ENCODE assay signal across 8 cellular contexts in genomic region chr2:85578243-85579180, GRCh38. TPM values are rescaled to one million over a fixed set of nuclear protein-coding genes. Genes with fewer than 3 reads are reported as not detected.
DNase-seq lines count a peak whose midpoint lies in the region; ATAC-seq, FAIRE-seq and TF ChIP-seq lines count a peak whose summit lies in the region.

No MANE protein-coding gene starts in this region.

- H2BK20ac ChIP-seq in H1 (ENCODE audit: low read length), result no peak overlapping the region

- TF ChIP-seq CTCF in Panc1 (IDR thresholded peaks at IDR 0.05) (no peak), H1 (IDR thresholded peaks at IDR 0.05; ENCODE audit: control extremely low read depth in 1 of 3, insufficient read depth in 1 of 3, low read depth in 1 of 3, low read length in 3 of 3) (no peak)

- FAIRE-seq in H1 (lab: Jason Lieb, UNC), result no peak

- H3K27me3 ChIP-seq in Panc1 (ENCODE audit: control insufficient read depth, insufficient read depth, low read length) (no peaks in the 10 kb centered on the region), H1 (replicated peaks in 1 of 4; ENCODE audit: control insufficient read depth in 3 of 4, extremely low read depth in 1 of 4, insufficient read depth in 3 of 4, low read length in 3 of 4) (peaks cover 0 to 9% (median 3%) of the 10 kb centered on the region in 4 experiments; a peak in 5 of 7 replicates), muscle layer of duodenum (ENCODE audit: low read depth, low read length) (no peaks in the 10 kb centered on the region)

- H2BK120ac ChIP-seq in H1 (replicated peaks; ENCODE audit: low read depth, low read length), result no peak overlapping the region

- H3K9ac ChIP-seq in H1 (replicated peaks in 1 of 4; ENCODE audit: extremely low read depth in 1 of 4, low read depth in 3 of 4, low read length in 3 of 4), result no peak overlapping the region

- no peak overlapping the region for H4K8ac ChIP-seq in H1 (ENCODE audit: extremely low read depth, insufficient read depth, low read length)

- no peak overlapping the region for H3K4ac ChIP-seq in H1 (replicated peaks; ENCODE audit: insufficient read length, low read depth, low read length)

- H3K9me3 ChIP-seq in Panc1 (ENCODE audit: control insufficient read depth, insufficient read depth, low read depth, low read length), result no peaks in the 10 kb centered on the region
- no peaks in the 10 kb centered on the region for H3K9me3 ChIP-seq in H1 (ENCODE audit: insufficient read depth in 2 of 2, low read depth in 1 of 2, low read length in 1 of 2)
- no peaks in the 10 kb centered on the region for H3K9me3 ChIP-seq in muscle layer of duodenum (ENCODE audit: control insufficient read depth in 1 of 2, low read length in 2 of 2)

- H3K18ac ChIP-seq in H1 (ENCODE audit: extremely low read depth, low read length), result no peak overlapping the region

- peaks cover 2% of the 10 kb centered on the region; the same call in 1 of the 2 replicates for H3K23me2 ChIP-seq in H1 (ENCODE audit: low read depth, low read length)

- no peak overlapping the region for H3K23ac ChIP-seq in H1 (ENCODE audit: insufficient read length)

- 82% methylated on average over 19 of the region's 19 CpGs; no CpG with 5 or more reads in 1 of the 2 experiments for WGBS in H1 (ENCODE audit: extremely low coverage in 1 of 2, insufficient coverage in 1 of 2, insufficient read length in 1 of 2, insufficient replicate concordance in 2 of 2, low coverage in 1 of 2, low lambda C conversion rate in 2 of 2, missing lambda C conversion rate in 1 of 2), 2 experiments

- no peak for TF ChIP-seq EP300 in H1 (IDR thresholded peaks at IDR 0.05; ENCODE audit: borderline replicate concordance in 1 of 2, low read depth in 2 of 2, low read length in 2 of 2)

- CTCF ChIA-PET in Panc1 (lab: Charles Lee) (no interaction called here), H1 (lab: Charles Lee; ENCODE audit: partially characterized antibody) (interaction anchor here (0.5 to 1.9 kb wide), 6 partner anchors 13 to 186 kb away, joined by 3 to 7 read pairs (median 4); no protein-coding TSS in a partner anchor)

- in situ Hi-C loops in Panc1 (cut with HindIII; ENCODE audit: low pct_unique_long_range_greater_than_20kb, low sequenced_read_pairs), result no loop called here

- H3K56ac ChIP-seq in H1 (replicated peaks; ENCODE audit: insufficient read length, low read depth, low read length), result no peak overlapping the region

- TF ChIP-seq RAD21 in H1 (IDR thresholded peaks at IDR 0.05 in 1 of 2, conservative IDR thresholded peaks at IDR 0.05 in 1 of 2; ENCODE audit: low read depth in 2 of 2, low read length in 2 of 2), result no peak

- no TSS peak for BruUV-seq in Panc1 (replicated peaks; lab: Mats Ljungman, UMichigan)

- peak overlapping the region; percentile 78 to 79 for H3K4me2 ChIP-seq in H1 (ENCODE audit: insufficient read depth in 1 of 2, low read depth in 2 of 2, low read length in 2 of 2)

- TF ChIP-seq POLR2A in H1 (IDR thresholded peaks at IDR 0.05; ENCODE audit: control extremely low read depth in 1 of 2, low read depth in 2 of 2, low read length in 2 of 2), result no peak

- intact Hi-C loops in Panc1 (cut with micrococcal nuclease; ENCODE audit: unreplicated experiment), result no loop called here

- H2AK5ac ChIP-seq in H1 (ENCODE audit: low read depth, low read length), result no peak overlapping the region

- peaks cover 27% of the 10 kb centered on the region for H3K4me1 ChIP-seq in Panc1 (ENCODE audit: control insufficient read depth, insufficient read depth, low read length)
- peaks cover 2 to 13% (median 6%) of the 10 kb centered on the region in 4 experiments for H3K4me1 ChIP-seq in H1 (replicated peaks in 1 of 4; ENCODE audit: control insufficient read depth in 3 of 4, insufficient read depth in 4 of 4, low read length in 3 of 4)
- H3K4me1 ChIP-seq in muscle layer of duodenum (ENCODE audit: control insufficient read depth in 1 of 2, insufficient read depth in 2 of 2, low read length in 2 of 2), result peaks cover under 1 to 11% of the 10 kb centered on the region in 2 donors

- H3K36me3 ChIP-seq in Panc1 (ENCODE audit: control insufficient read depth, insufficient read depth, low read length) (no peaks in the 10 kb centered on the region), H1 (ENCODE audit: control insufficient read depth in 2 of 4, insufficient read depth in 4 of 4, low read length in 3 of 4) (no peaks in the 10 kb centered on the region), muscle layer of duodenum (ENCODE audit: control insufficient read depth in 1 of 2, insufficient read depth in 2 of 2, low read length in 2 of 2) (no peaks in the 10 kb centered on the region)

- no peak overlapping the region for H2BK12ac ChIP-seq in H1 (ENCODE audit: low read depth, low read length)

- POLR2A ChIA-PET in Panc1 (lab: Charles Lee) (interaction anchor here (0.6 kb wide), 1 partner anchor 9 kb away, joined by 3 read pairs; no protein-coding TSS in a partner anchor), H1 (lab: Charles Lee; ENCODE audit: partially characterized antibody) (interaction anchor here (0.9 to 4.1 kb wide), 14 partner anchors 9 to 40 kb away, joined by 3 to 28 read pairs (median 6); partner anchors contain the start of genes C2orf68, MAT2A, RNF181 and TMEM150A)

- no peak overlapping the region for H2AFZ ChIP-seq in H1 (ENCODE audit: low read length)

- peak; percentile 64 for DNase-seq in GDM1 (lab: John Stamatoyannopoulos, UW)
- no peak for DNase-seq in Panc1 (ENCODE audit: low read depth, low spot score)
- no peak for DNase-seq in H1 (ENCODE audit: low read depth in 1 of 2, low spot score in 2 of 2)
- DNase-seq in NCI-H2107 (lab: John Stamatoyannopoulos, UW), result no peak
- DNase-seq in HuH-7.5 (ENCODE audit: low spot score), result no peak
- no peak for DNase-seq in HuH-7 (ENCODE audit: low spot score)

- H3K4me3 ChIP-seq in Panc1 (ENCODE audit: low read depth in 2 of 2, low read length in 2 of 2) (peak overlapping the region; percentile 49 to 66), H1 (ENCODE audit: extremely low read depth in 1 of 4, insufficient read depth in 2 of 4, low read depth in 3 of 4, low read length in 4 of 4) (peak overlapping the region in 1 of 4 experiments; percentile 62; a peak in 4 of 8 replicates), muscle layer of duodenum (ENCODE audit: low read depth in 1 of 2, low read length in 2 of 2) (peak overlapping the region; percentile 23 to 56)

- ATAC-seq in GM21786 (IDR thresholded peaks at IDR 0.05; ENCODE audit: unreplicated experiment) (peak; percentile 50), Panc1 (peak; percentile 52)

- H4K91ac ChIP-seq in H1 (replicated peaks; ENCODE audit: insufficient read length, low read length), result no peak overlapping the region

- H3K79me2 ChIP-seq in H1 (ENCODE audit: control insufficient read depth in 1 of 2, insufficient read depth in 2 of 2, low read length in 2 of 2), result no peaks in the 10 kb centered on the region

- no peak overlapping the region for H4K5ac ChIP-seq in H1 (ENCODE audit: insufficient read length, low read depth, low read length)

- H2BK5ac ChIP-seq in H1 (ENCODE audit: low read depth, low read length), result no peak overlapping the region

- H3K79me1 ChIP-seq in H1 (ENCODE audit: low read depth, low read length), result no peaks in the 10 kb centered on the region; the same call in 1 of the 2 replicates

- H4K20me1 ChIP-seq in H1 (replicated peaks in 1 of 2; ENCODE audit: control insufficient read depth in 1 of 2, insufficient read depth in 2 of 2, low read length in 2 of 2), result no peaks in the 10 kb centered on the region

- H3K27ac ChIP-seq in Panc1 (ENCODE audit: low read length), result peak overlapping the region; percentile 89
- no peak overlapping the region for H3K27ac ChIP-seq in H1 (ENCODE audit: low read depth, low read length)
- H3K27ac ChIP-seq in muscle layer of duodenum (ENCODE audit: low read length), result peak overlapping the region; percentile 93

- 0 out of 2 replicates have a peak overlapping the region, but pooled peaks have one; percentile 61 for H2BK15ac ChIP-seq in H1 (ENCODE audit: low read length)

- no peak overlapping the region for H3K14ac ChIP-seq in H1 (ENCODE audit: insufficient read length)

RNA-seq across cellular contexts. Expression of gene VAMP8, which starts 1.1 kb away (rescaled TPM):
- total RNA-seq in Panc1 (2021; ENCODE audit: unreplicated experiment), result 93.2 TPM
- 113 TPM for polyA plus RNA-seq in Panc1 (2012; ENCODE audit: insufficient read length)
- 34.4 and 38.1 TPM in 2 replicates for total RNA-seq in H1 (2021; fragmentation: NEBNext Ultra II Directional; extraction: Animal tissue kit (Norgen Biotek cat#: 25700))
- polyA plus RNA-seq in H1 (2011; rRNA removed), result 55.2 and 69.7 TPM in 2 replicates
- polyA plus RNA-seq in H1 (2011; cell fraction: cytosol; rRNA removed), result 60.1 TPM
- 18.0 TPM for polyA plus RNA-seq in H1 (2011; cell fraction: nucleus; rRNA removed)
- 47.6 to 56.1 TPM (median 49.2 TPM) in 4 replicates for polyA plus RNA-seq in H1 (2012, experiment 1 of 2)
- polyA plus RNA-seq in H1 (2012, experiment 2 of 2), result 57.3 TPM
- polyA plus RNA-seq in H1 (2013, experiment 1 of 2), result 59.3 TPM
- 60.5 TPM for polyA plus RNA-seq in H1 (2013, experiment 2 of 2)
- polyA minus RNA-seq in H1 (2011; rRNA and poly(A)+ RNA removed), result 11.0 and 15.1 TPM in 2 replicates
- 6.2 TPM for polyA minus RNA-seq in H1 (2011; cell fraction: cytosol; rRNA and poly(A)+ RNA removed)
- polyA minus RNA-seq in H1 (2011; cell fraction: nucleus; rRNA and poly(A)+ RNA removed), result 5.6 TPM

RNA-seq across cellular contexts. Expression of gene VAMP5, which starts 5.7 kb away (rescaled TPM):
- 21.3 TPM for total RNA-seq in Panc1 (2021; ENCODE audit: unreplicated experiment)
- polyA plus RNA-seq in Panc1 (2012; ENCODE audit: insufficient read length), result 47.7 TPM
- 4.7 and 5.2 TPM in 2 replicates for total RNA-seq in H1 (2021; fragmentation: NEBNext Ultra II Directional; extraction: Animal tissue kit (Norgen Biotek cat#: 25700))
- polyA plus RNA-seq in H1 (2011; rRNA removed), result 13.4 and 14.2 TPM in 2 replicates
- 10.9 TPM for polyA plus RNA-seq in H1 (2011; cell fraction: cytosol; rRNA removed)
- polyA plus RNA-seq in H1 (2011; cell fraction: nucleus; rRNA removed), result 11.4 TPM
- 4.9 to 9.1 TPM (median 7.5 TPM) in 4 replicates for polyA plus RNA-seq in H1 (2012, experiment 1 of 2)
- polyA plus RNA-seq in H1 (2012, experiment 2 of 2), result 10.2 TPM
- polyA plus RNA-seq in H1 (2013, experiment 1 of 2), result 7.4 TPM
- 7.8 TPM for polyA plus RNA-seq in H1 (2013, experiment 2 of 2)
- 3.0 and 3.4 TPM in 2 replicates for polyA minus RNA-seq in H1 (2011; rRNA and poly(A)+ RNA removed)
- 1.8 TPM for polyA minus RNA-seq in H1 (2011; cell fraction: cytosol; rRNA and poly(A)+ RNA removed)
- polyA minus RNA-seq in H1 (2011; cell fraction: nucleus; rRNA and poly(A)+ RNA removed), result not detected

RNA-seq across cellular contexts. Expression of gene RNF181, which starts 17.0 kb away (rescaled TPM):
- 156 TPM for total RNA-seq in Panc1 (2021; ENCODE audit: unreplicated experiment)
- 365 TPM for polyA plus RNA-seq in Panc1 (2012; ENCODE audit: insufficient read length)
- 97.2 and 99.5 TPM in 2 replicates for total RNA-seq in H1 (2021; fragmentation: NEBNext Ultra II Directional; extraction: Animal tissue kit (Norgen Biotek cat#: 25700))
- 398 and 514 TPM in 2 replicates for polyA plus RNA-seq in H1 (2011; rRNA removed)
- polyA plus RNA-seq in H1 (2011; cell fraction: cytosol; rRNA removed), result 335 TPM
- 327 TPM for polyA plus RNA-seq in H1 (2011; cell fraction: nucleus; rRNA removed)
- polyA plus RNA-seq in H1 (2012, experiment 1 of 2), result 151 to 246 TPM (median 213 TPM) in 4 replicates
- 395 TPM for polyA plus RNA-seq in H1 (2012, experiment 2 of 2)
- 279 TPM for polyA plus RNA-seq in H1 (2013, experiment 1 of 2)
- 252 TPM for polyA plus RNA-seq in H1 (2013, experiment 2 of 2)
- polyA minus RNA-seq in H1 (2011; rRNA and poly(A)+ RNA removed), result 113 and 120 TPM in 2 replicates
- polyA minus RNA-seq in H1 (2011; cell fraction: cytosol; rRNA and poly(A)+ RNA removed), result 36.7 TPM
- 67.3 TPM for polyA minus RNA-seq in H1 (2011; cell fraction: nucleus; rRNA and poly(A)+ RNA removed)

RNA-seq across cellular contexts. Expression of gene GGCX, which starts 17.2 kb away (rescaled TPM):
- 64.1 TPM for total RNA-seq in Panc1 (2021; ENCODE audit: unreplicated experiment)
- polyA plus RNA-seq in Panc1 (2012; ENCODE audit: insufficient read length), result 44.9 TPM
- 33.8 and 36.1 TPM in 2 replicates for total RNA-seq in H1 (2021; fragmentation: NEBNext Ultra II Directional; extraction: Animal tissue kit (Norgen Biotek cat#: 25700))
- polyA plus RNA-seq in H1 (2011; rRNA removed), result 29.4 and 47.8 TPM in 2 replicates
- 34.9 TPM for polyA plus RNA-seq in H1 (2011; cell fraction: cytosol; rRNA removed)
- polyA plus RNA-seq in H1 (2011; cell fraction: nucleus; rRNA removed), result 40.6 TPM
- 26.7 to 32.0 TPM (median 29.0 TPM) in 4 replicates for polyA plus RNA-seq in H1 (2012, experiment 1 of 2)
- polyA plus RNA-seq in H1 (2012, experiment 2 of 2), result 31.1 TPM
- polyA plus RNA-seq in H1 (2013, experiment 1 of 2), result 34.0 TPM
- polyA plus RNA-seq in H1 (2013, experiment 2 of 2), result 33.7 TPM
- polyA minus RNA-seq in H1 (2011; rRNA and poly(A)+ RNA removed), result 57.4 and 67.9 TPM in 2 replicates
- polyA minus RNA-seq in H1 (2011; cell fraction: cytosol; rRNA and poly(A)+ RNA removed), result 19.6 TPM
- 45.0 TPM for polyA minus RNA-seq in H1 (2011; cell fraction: nucleus; rRNA and poly(A)+ RNA removed)

RNA-seq across cellular contexts. Expression of gene TMEM150A, which starts 24.0 kb away (rescaled TPM):
- 30.4 TPM for total RNA-seq in Panc1 (2021; ENCODE audit: unreplicated experiment)
- 46.2 TPM for polyA plus RNA-seq in Panc1 (2012; ENCODE audit: insufficient read length)
- 19.8 and 22.4 TPM in 2 replicates for total RNA-seq in H1 (2021; fragmentation: NEBNext Ultra II Directional; extraction: Animal tissue kit (Norgen Biotek cat#: 25700))
- 29.9 and 42.6 TPM in 2 replicates for polyA plus RNA-seq in H1 (2011; rRNA removed)
- polyA plus RNA-seq in H1 (2011; cell fraction: cytosol; rRNA removed), result 21.6 TPM
- polyA plus RNA-seq in H1 (2011; cell fraction: nucleus; rRNA removed), result 95.9 TPM
- polyA plus RNA-seq in H1 (2012, experiment 1 of 2), result 12.3 to 22.2 TPM (median 20.1 TPM) in 4 replicates
- 19.3 TPM for polyA plus RNA-seq in H1 (2012, experiment 2 of 2)
- polyA plus RNA-seq in H1 (2013, experiment 1 of 2), result 17.5 TPM
- polyA plus RNA-seq in H1 (2013, experiment 2 of 2), result 17.1 TPM
- 12.1 and 19.4 TPM in 2 replicates for polyA minus RNA-seq in H1 (2011; rRNA and poly(A)+ RNA removed)
- polyA minus RNA-seq in H1 (2011; cell fraction: cytosol; rRNA and poly(A)+ RNA removed), result 5.9 TPM
- polyA minus RNA-seq in H1 (2011; cell fraction: nucleus; rRNA and poly(A)+ RNA removed), result 14.9 TPM
